12 cellular contexts compared by ENCODE assay signal in genomic region chr20:61938839-61939690, GRCh38.
"Had no signal": no experiment of that assay in that cellular context is flagged by ENCODE, and none has a peak within 500 bp of the region (broad histone marks: within the 10 kb centered on the region; RNA-seq: fewer than 3 reads in every experiment).

No MANE protein-coding gene starts in this region.

- H3K4me3 Mint-ChIP-seq: activated CD4-positive, alpha-beta T cell treated with anti-CD3 and anti-CD28 coated beads, Interleukin-2, amount 10 ng/mL, durations not matched to agents 24 days and 14 days; activated naive CD8-positive, alpha-beta T cell treated with anti-CD3 and anti-CD28 coated beads for 36 hours; mesothelial cell of epicardium; naive thymus-derived CD4-positive, alpha-beta T cell had no signal

- H3K27me3 ChIP-seq: breast epithelium had no signal

- H3K36me3 ChIP-seq: breast epithelium, esophagus squamous epithelium had no signal

- H3K27ac ChIP-seq: breast epithelium, esophagus squamous epithelium, VCaP had no signal

- H3K4me1 Mint-ChIP-seq: activated CD4-positive, alpha-beta T cell treated with anti-CD3 and anti-CD28 coated beads, Interleukin-2, amount 10 ng/mL, durations not matched to agents 24 days and 14 days; activated naive CD8-positive, alpha-beta T cell treated with anti-CD3 and anti-CD28 coated beads for 36 hours; mesothelial cell of epicardium; naive thymus-derived CD4-positive, alpha-beta T cell had no signal

- H3K4me3 ChIP-seq: breast epithelium, esophagus squamous epithelium had no signal

- H3K36me3 Mint-ChIP-seq: activated naive CD8-positive, alpha-beta T cell treated with anti-CD3 and anti-CD28 coated beads for 36 hours; mesothelial cell of epicardium; naive thymus-derived CD4-positive, alpha-beta T cell had no signal

- H3K27ac Mint-ChIP-seq: activated CD4-positive, alpha-beta T cell treated with anti-CD3 and anti-CD28 coated beads, Interleukin-2, amount 10 ng/mL, durations not matched to agents 24 days and 14 days; activated naive CD8-positive, alpha-beta T cell treated with anti-CD3 and anti-CD28 coated beads for 36 hours; mesothelial cell of epicardium; progenitor cell of endocrine pancreas had no signal

- H3K4me1 ChIP-seq: breast epithelium, esophagus squamous epithelium had no signal

- H3K27me3 Mint-ChIP-seq: activated CD4-positive, alpha-beta T cell treated with anti-CD3 and anti-CD28 coated beads, Interleukin-2, amount 10 ng/mL, durations not matched to agents 24 days and 14 days; activated naive CD8-positive, alpha-beta T cell treated with anti-CD3 and anti-CD28 coated beads for 36 hours had no signal

- ATAC-seq: naive thymus-derived CD4-positive, alpha-beta T cell; sciatic nerve had no signal

- DNase-seq: activated CD4-positive, alpha-beta T cell treated with anti-CD3 and anti-CD28 coated beads, Interleukin-2, amount 10 ng/mL, durations not matched to agents 24 days and 14 days; activated naive CD8-positive, alpha-beta T cell treated with anti-CD3 and anti-CD28 coated beads for 36 hours; esophagus squamous epithelium; foreskin fibroblast; stimulated activated CD4-positive, alpha-beta T cell treated with anti-CD3 and anti-CD28 coated beads, Interleukin-12 subunit alpha, Interleukin-12 subunit beta, amount 100 ng/mL, for 4 hours; stimulated activated naive CD4-positive, alpha-beta T cell treated with Interleukin-2 at 50 U/mL for 16 hours had no signal

- H3K9me3 Mint-ChIP-seq: activated CD4-positive, alpha-beta T cell treated with anti-CD3 and anti-CD28 coated beads, Interleukin-2, amount 10 ng/mL, durations not matched to agents 24 days and 14 days; activated naive CD8-positive, alpha-beta T cell treated with anti-CD3 and anti-CD28 coated beads for 36 hours; mesothelial cell of epicardium; naive thymus-derived CD4-positive, alpha-beta T cell had no signal

- H3K9me3 ChIP-seq: breast epithelium, esophagus squamous epithelium had no signal
